9 cellular contexts compared by ENCODE assay signal in genomic region chr3:64163755-64164148, GRCh38.
A peak's percentile ranks its signal among the peaks of the same experiment; 100 is the strongest.
DNase-seq lines count a peak whose midpoint lies in the region; ATAC-seq and TF ChIP-seq lines count a peak whose summit lies in the region.
"Had no signal": no experiment of that assay in that cellular context is flagged by ENCODE, and none has a peak within 500 bp of the region (broad histone marks: within the 10 kb centered on the region; RNA-seq: fewer than 3 reads in every experiment).

No MANE protein-coding gene starts in this region.

- no peaks in the 10 kb centered on the region for H3K9me3 ChIP-seq in prostate gland
- H3K9me3 ChIP-seq in CD8-positive, alpha-beta T cell (ENCODE audit: low read length) = no peaks in the 10 kb centered on the region

- peak; percentile 62 for ATAC-seq in GM18519 (IDR thresholded peaks at IDR 0.05; ENCODE audit: low FRiP score, unreplicated experiment)
- peak; percentile 83 for ATAC-seq in HG03558 (IDR thresholded peaks at IDR 0.05; ENCODE audit: extremely low read depth, unreplicated experiment)
- no peak for ATAC-seq in activated naive CD8-positive, alpha-beta T cell treated with anti-CD3 and anti-CD28 coated beads, Interleukin-2, amount 50 U/mL, for 24 hours
- no peak for ATAC-seq in CD8-positive, alpha-beta T cell

- no peaks in the 10 kb centered on the region for H3K9me3 Mint-ChIP-seq in activated naive CD8-positive, alpha-beta T cell treated with anti-CD3 and anti-CD28 coated beads, Interleukin-2, amount 50 U/mL, for 24 hours
- no peaks in the 10 kb centered on the region for H3K9me3 Mint-ChIP-seq in CD8-positive, alpha-beta T cell

- no peak for TF ChIP-seq CTCF in astrocyte of the spinal cord (IDR thresholded peaks at IDR 0.05; ENCODE audit: low read depth, low read length)
- no peak for TF ChIP-seq CTCF in prostate gland (IDR thresholded peaks at IDR 0.05)
- TF ChIP-seq CTCF in CD8-positive, alpha-beta T cell (IDR thresholded peaks at IDR 0.05) = no peak

- H3K27ac ChIP-seq in prostate gland = peak overlapping the region; percentile 36 to 44
- no peak overlapping the region for H3K27ac ChIP-seq in CD8-positive, alpha-beta T cell (ENCODE audit: low read depth, low read length)

- in situ Hi-C loops in astrocyte of the spinal cord (cut with HindIII; ENCODE audit: low sequenced_read_pairs) = no loop called here

- POLR2A ChIA-PET in CD8-positive, alpha-beta T cell (lab: Charles Lee) = no interaction called here

- H3K4me3 ChIP-seq in astrocyte of the spinal cord (ENCODE audit: low read depth, low read length) (no peak overlapping the region), prostate gland (no peak overlapping the region)
- no peak overlapping the region for H3K4me3 ChIP-seq in CD8-positive, alpha-beta T cell (ENCODE audit: low read depth, low read length)

- H3K36me3 ChIP-seq in prostate gland = no peaks in the 10 kb centered on the region
- H3K36me3 ChIP-seq in CD8-positive, alpha-beta T cell (ENCODE audit: insufficient read depth, low read length) = no peaks in the 10 kb centered on the region

- TF ChIP-seq POLR2A in prostate gland (IDR thresholded peaks at IDR 0.05) = no peak

- H3K4me1 ChIP-seq in prostate gland (replicated peaks) = peaks cover 8% of the 10 kb centered on the region
- H3K4me1 ChIP-seq in CD8-positive, alpha-beta T cell (ENCODE audit: insufficient read depth, low read length) = no peaks in the 10 kb centered on the region

- CTCF ChIA-PET in CD8-positive, alpha-beta T cell (lab: Charles Lee) = no interaction called here

- no peaks in the 10 kb centered on the region for H3K4me1 Mint-ChIP-seq in activated naive CD8-positive, alpha-beta T cell treated with anti-CD3 and anti-CD28 coated beads, Interleukin-2, amount 50 U/mL, for 24 hours
- no peaks in the 10 kb centered on the region for H3K4me1 Mint-ChIP-seq in CD8-positive, alpha-beta T cell (ENCODE audit: low read depth)

- peak; percentile 86 for DNase-seq in astrocyte of the spinal cord (ENCODE audit: low read depth, low spot score)
- no peak for DNase-seq in prostate gland (ENCODE audit: low spot score)
- no peak for DNase-seq in activated naive CD8-positive, alpha-beta T cell treated with anti-CD3 and anti-CD28 coated beads, Interleukin-2, amount 50 U/mL, for 24 hours
- DNase-seq in NCI-H146 treated with DMSO at 0.1 percent for 48 hours (lab: John Stamatoyannopoulos, UW; ENCODE audit: unreplicated experiment) = no peak
- no peak for DNase-seq in activated CD4-positive, CD25-positive, alpha-beta regulatory T cell treated with anti-CD3 and anti-CD28 coated beads, Interleukin-2, amount 50 U/mL, for 72 hours
- DNase-seq in CD8-positive, alpha-beta T cell = no peak
- DNase-seq: RPMI8226 had no signal

- no peak overlapping the region for H3K27ac Mint-ChIP-seq in activated naive CD8-positive, alpha-beta T cell treated with anti-CD3 and anti-CD28 coated beads, Interleukin-2, amount 50 U/mL, for 24 hours
- H3K27ac Mint-ChIP-seq in CD8-positive, alpha-beta T cell = no peak overlapping the region

- WGBS in prostate gland = 72% methylated on average over 4 of the region's 4 CpGs

- H3K4me3 Mint-ChIP-seq in activated naive CD8-positive, alpha-beta T cell treated with anti-CD3 and anti-CD28 coated beads, Interleukin-2, amount 50 U/mL, for 24 hours = no peak overlapping the region
- no peak overlapping the region for H3K4me3 Mint-ChIP-seq in CD8-positive, alpha-beta T cell

- intact Hi-C loops in prostate gland (cut with DNase I) = no loop called here
- intact Hi-C loops in CD8-positive, alpha-beta T cell (cut with DNase I, micrococcal nuclease) = no loop called here

- H3K36me3 Mint-ChIP-seq in activated naive CD8-positive, alpha-beta T cell treated with anti-CD3 and anti-CD28 coated beads, Interleukin-2, amount 50 U/mL, for 24 hours (ENCODE audit: low read depth) = no peaks in the 10 kb centered on the region
- H3K36me3 Mint-ChIP-seq in CD8-positive, alpha-beta T cell = no peaks in the 10 kb centered on the region

- no peaks in the 10 kb centered on the region for H3K27me3 ChIP-seq in prostate gland (replicated peaks; ENCODE audit: insufficient read depth)
- no peaks in the 10 kb centered on the region for H3K27me3 ChIP-seq in CD8-positive, alpha-beta T cell (ENCODE audit: insufficient read depth, low read length)

- H3K27me3 Mint-ChIP-seq in activated naive CD8-positive, alpha-beta T cell treated with anti-CD3 and anti-CD28 coated beads, Interleukin-2, amount 50 U/mL, for 24 hours = peaks cover 7% of the 10 kb centered on the region
- H3K27me3 Mint-ChIP-seq in CD8-positive, alpha-beta T cell (ENCODE audit: low read depth) = peaks cover 7% of the 10 kb centered on the region

Comparison
In these comparisons a context has a peak if more than half of its experiments do, and no peak if none do; other contexts are left out.
1. ATAC-seq: peak in GM18519 (single experiment) and HG03558 (single experiment); none in activated naive CD8-positive, alpha-beta T cell treated with anti-CD3 and anti-CD28 coated beads, Interleukin-2, amount 50 U/mL, for 24 hours (single experiment) and CD8-positive, alpha-beta T cell (single experiment).